ENCODE assay signal across 28 cellular contexts in the genomic region with DNA sequence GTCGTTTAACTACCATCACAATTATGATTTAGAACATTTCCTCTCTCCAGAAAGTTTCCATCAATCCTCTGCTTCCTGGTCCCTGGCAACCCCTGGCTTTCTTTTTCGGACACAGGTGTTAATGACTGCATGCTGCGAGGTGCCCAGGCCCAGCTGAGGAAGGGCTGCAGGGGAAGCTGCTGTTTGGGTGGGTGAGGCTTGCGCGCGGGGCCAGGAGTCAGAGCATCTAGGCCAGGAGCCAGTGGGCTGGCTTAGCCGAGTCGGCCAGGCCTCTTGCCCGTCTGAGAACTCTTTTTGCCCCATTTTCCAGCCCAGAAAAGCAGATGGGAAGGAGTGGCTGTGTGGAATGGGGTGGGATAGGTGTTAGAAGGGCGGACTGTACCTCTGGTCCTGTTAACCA.
"Had no signal": no experiment of that assay in that cellular context is flagged by ENCODE, and none has a peak within 500 bp of the region (broad histone marks: within the 10 kb centered on the region; RNA-seq: fewer than 3 reads in every experiment).

No MANE protein-coding gene starts in this region.

- H3K27ac ChIP-seq: brain microvascular endothelial cell, gastroesophageal sphincter, hepatocyte, pancreas, prostate gland, stomach, thyroid gland, upper lobe of left lung had no signal

- FAIRE-seq: astrocyte, endothelial cell of umbilical vein, keratinocyte, pancreas had no signal

- H3K4me3 Mint-ChIP-seq: activated CD4-positive, alpha-beta T cell treated with anti-CD3 and anti-CD28 coated beads for 36 hours; activated CD8-positive, alpha-beta memory T cell treated with anti-CD3 and anti-CD28 coated beads, Interleukin-2, amount 10 ng/mL, durations not matched to agents 7 days and 5 days; activated CD8-positive, alpha-beta T cell treated with anti-CD3 and anti-CD28 coated beads, Interleukin-2, amount 10 ng/mL, durations not matched to agents 7 days and 5 days; activated naive CD4-positive, alpha-beta T cell treated with anti-CD3 and anti-CD28 coated beads, Interleukin-2, amount 10 ng/mL, durations not matched to agents 7 days and 5 days; effector memory CD8-positive, alpha-beta T cell; memory B cell; nephron progenitor cell had no signal

- H3K4me3 ChIP-seq: gastroesophageal sphincter, hepatocyte, mucosa of descending colon, pancreas, prostate gland, stomach, thyroid gland, upper lobe of left lung had no signal

- H3K4me1 ChIP-seq: prostate gland had no signal

- H3K27me3 ChIP-seq: brain microvascular endothelial cell, gastroesophageal sphincter, hepatocyte, pancreas, stomach, thyroid gland, upper lobe of left lung had no signal

- H3K9me3 Mint-ChIP-seq: activated naive CD4-positive, alpha-beta T cell treated with anti-CD3 and anti-CD28 coated beads, Interleukin-2, amount 10 ng/mL, durations not matched to agents 7 days and 5 days; effector memory CD8-positive, alpha-beta T cell; memory B cell had no signal

- H3K27me3 Mint-ChIP-seq: activated CD4-positive, alpha-beta T cell treated with anti-CD3 and anti-CD28 coated beads for 36 hours had no signal

- H3K36me3 ChIP-seq: pancreas, prostate gland, stomach, thyroid gland had no signal

- ATAC-seq: activated CD4-positive, alpha-beta T cell treated with anti-CD3 and anti-CD28 coated beads for 36 hours; activated CD8-positive, alpha-beta memory T cell treated with anti-CD3 and anti-CD28 coated beads, Interleukin-2, amount 10 ng/mL, durations not matched to agents 7 days and 5 days; activated CD8-positive, alpha-beta T cell treated with anti-CD3 and anti-CD28 coated beads, Interleukin-2, amount 10 ng/mL, durations not matched to agents 7 days and 5 days; effector memory CD8-positive, alpha-beta T cell; gastroesophageal sphincter; left cardiac atrium; mucosa of descending colon; pancreas had no signal

- DNase-seq: activated CD4-positive, alpha-beta T cell treated with anti-CD3 and anti-CD28 coated beads for 36 hours; activated CD4-positive, CD25-positive, alpha-beta regulatory T cell; activated CD8-positive, alpha-beta memory T cell treated with anti-CD3 and anti-CD28 coated beads, Interleukin-2, amount 10 ng/mL, durations not matched to agents 7 days and 5 days; activated CD8-positive, alpha-beta T cell treated with anti-CD3 and anti-CD28 coated beads, Interleukin-2, amount 10 ng/mL, durations not matched to agents 7 days and 5 days; activated gamma-delta T cell; activated naive CD4-positive, alpha-beta T cell treated with anti-CD3 and anti-CD28 coated beads, Interleukin-2, amount 10 ng/mL, durations not matched to agents 7 days and 5 days; amniotic stem cell; brain microvascular endothelial cell; caudate nucleus; cortex of kidney; effector memory CD8-positive, alpha-beta T cell; left cardiac atrium; mucosa of descending colon; nephron progenitor cell; nucleus accumbens; pancreas; retina; stimulated activated CD4-positive, alpha-beta T cell treated with anti-CD3 and anti-CD28 coated beads, Interleukin-2, amount 100 ng/mL, for 48 hours; stomach; thyroid gland; upper lobe of left lung had no signal

- H3K4me1 Mint-ChIP-seq: activated CD4-positive, alpha-beta T cell treated with anti-CD3 and anti-CD28 coated beads for 36 hours; activated CD8-positive, alpha-beta memory T cell treated with anti-CD3 and anti-CD28 coated beads, Interleukin-2, amount 10 ng/mL, durations not matched to agents 7 days and 5 days; activated naive CD4-positive, alpha-beta T cell treated with anti-CD3 and anti-CD28 coated beads, Interleukin-2, amount 10 ng/mL, durations not matched to agents 7 days and 5 days; memory B cell had no signal

- H3K27ac Mint-ChIP-seq: activated CD4-positive, alpha-beta T cell treated with anti-CD3 and anti-CD28 coated beads for 36 hours; activated CD8-positive, alpha-beta memory T cell treated with anti-CD3 and anti-CD28 coated beads, Interleukin-2, amount 10 ng/mL, durations not matched to agents 7 days and 5 days; activated CD8-positive, alpha-beta T cell treated with anti-CD3 and anti-CD28 coated beads, Interleukin-2, amount 10 ng/mL, durations not matched to agents 7 days and 5 days; activated naive CD4-positive, alpha-beta T cell treated with anti-CD3 and anti-CD28 coated beads, Interleukin-2, amount 10 ng/mL, durations not matched to agents 7 days and 5 days; effector memory CD8-positive, alpha-beta T cell; memory B cell; nephron progenitor cell had no signal

- H3K36me3 Mint-ChIP-seq: activated CD8-positive, alpha-beta memory T cell treated with anti-CD3 and anti-CD28 coated beads, Interleukin-2, amount 10 ng/mL, durations not matched to agents 7 days and 5 days; activated naive CD4-positive, alpha-beta T cell treated with anti-CD3 and anti-CD28 coated beads, Interleukin-2, amount 10 ng/mL, durations not matched to agents 7 days and 5 days had no signal

- H3K4me2 ChIP-seq: hepatocyte had no signal

- H3K79me2 ChIP-seq: hepatocyte had no signal

- H3K9me3 ChIP-seq: gastroesophageal sphincter, mucosa of descending colon, pancreas, prostate gland, stomach, thyroid gland, upper lobe of left lung had no signal

- H2AFZ ChIP-seq: hepatocyte had no signal
